In genomic region chr11:30991802-30992512, GRCh38 we compare ENCODE assay signal across 1 cellular context.
TF ChIP-seq lines count a peak whose summit lies in the region.

No MANE protein-coding gene starts in this region.

TF ChIP-seq in GM12878, 131 proteins besides CTCF, POLR2A, EP300 and RAD21 (continued from another document):
- TF ChIP-seq REST (IDR thresholded peaks at IDR 0.05; ENCODE audit: low read depth, low read length) (no peak), TCF7 (IDR thresholded peaks at IDR 0.05; ENCODE audit: borderline replicate concordance) (no peak), ATF3 (IDR thresholded peaks at IDR 0.05; ENCODE audit: borderline replicate concordance, extremely low read depth, low read depth, low read length) (no peak), CEBPB (IDR thresholded peaks at IDR 0.05; ENCODE audit: borderline replicate concordance in 1 of 2, low read depth in 2 of 2, low read length in 2 of 2) (no peak), RBBP5 (conservative IDR thresholded peaks at IDR 0.05) (no peak), CHD4 (IDR thresholded peaks at IDR 0.05) (no peak), TCF3 (IDR thresholded peaks at IDR 0.05; ENCODE audit: borderline replicate concordance, insufficient read depth, low read depth, low read length) (no peak), HDAC2 (IDR thresholded peaks at IDR 0.05) (no peak), MYB (IDR thresholded peaks at IDR 0.05; ENCODE audit: borderline replicate concordance, low read depth, low read length) (no peak), PML (IDR thresholded peaks at IDR 0.05; ENCODE audit: low read length) (no peak), MEF2B (IDR thresholded peaks at IDR 0.05; ENCODE audit: partially characterized antibody, poor library complexity, severe bottlenecking) (no peak), POU2F2 (IDR thresholded peaks at IDR 0.05; ENCODE audit: borderline replicate concordance, low read depth, low read length) (no peak), FOXK2 (IDR thresholded peaks at IDR 0.05) (no peak), HDGF (IDR thresholded peaks at IDR 0.05) (no peak)
